16 cellular contexts compared by ENCODE assay signal in the genomic region with DNA sequence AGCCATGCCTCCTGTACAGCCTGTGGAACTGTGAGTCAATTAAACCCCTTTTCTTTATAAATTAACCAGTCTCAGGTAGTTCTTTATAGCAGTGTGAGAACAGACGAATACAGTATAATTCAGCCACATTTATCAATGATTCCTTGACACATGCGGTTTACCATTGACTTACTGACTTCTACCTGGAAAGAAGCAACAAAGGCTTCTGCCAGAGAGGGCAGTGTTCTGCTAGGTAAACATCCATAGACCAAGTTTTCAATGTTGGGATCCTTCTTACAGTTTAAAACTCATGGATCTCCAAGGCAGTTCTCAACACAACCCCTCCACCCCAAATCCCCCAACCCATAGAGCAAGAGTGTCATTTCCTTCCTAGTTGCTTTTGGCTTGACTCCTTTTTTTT.
DNase-seq lines count a peak whose midpoint lies in the region; ATAC-seq and TF ChIP-seq lines count a peak whose summit lies in the region.
"Had no signal": no experiment of that assay in that cellular context is flagged by ENCODE, and none has a peak within 500 bp of the region (broad histone marks: within the 10 kb centered on the region; RNA-seq: fewer than 3 reads in every experiment).

No MANE protein-coding gene starts in this region.

- H3K27me3 ChIP-seq in GM06990 (replicated peaks; ENCODE audit: control insufficient read depth, insufficient read depth, low read length) (no peaks in the 10 kb centered on the region; the same call in 1 of the 2 replicates), WERI-Rb-1 (ENCODE audit: insufficient read depth, low read depth, severe bottlenecking) (no peaks in the 10 kb centered on the region), right lobe of liver (no peaks in the 10 kb centered on the region)
- H3K27me3 ChIP-seq in CD8-positive, alpha-beta memory T cell (ENCODE audit: insufficient read depth, low read length, poor library complexity, severe bottlenecking) = no peaks in the 10 kb centered on the region
- H3K27me3 ChIP-seq: ascending aorta, BLaER1, pancreas had no signal

- H3K36me3 ChIP-seq in GM06990 (ENCODE audit: control insufficient read depth, insufficient read depth, low read length) = no peaks in the 10 kb centered on the region
- H3K36me3 ChIP-seq in WERI-Rb-1 = no peaks in the 10 kb centered on the region
- no peaks in the 10 kb centered on the region for H3K36me3 ChIP-seq in right lobe of liver
- no peaks in the 10 kb centered on the region for H3K36me3 ChIP-seq in CD8-positive, alpha-beta memory T cell (ENCODE audit: insufficient read depth, low read length)
- H3K36me3 ChIP-seq: ascending aorta, BLaER1, heart left ventricle, pancreas had no signal

- CTCF ChIA-PET in CD8-positive, alpha-beta memory T cell (lab: Charles Lee) = no interaction called here

- DNase-seq in GM06990 (ENCODE audit: extremely low read depth, insufficient read length) (no peak), WERI-Rb-1 (no peak), right lobe of liver (no peak), left cardiac atrium (no peak)
- DNase-seq in CD8-positive, alpha-beta memory T cell = no peak
- DNase-seq: activated gamma-delta T cell; heart left ventricle; HFFc6; NCI-H2029 treated with DMSO at 0.1 percent for 48 hours; pancreas; stimulated activated naive CD8-positive, alpha-beta T cell treated with anti-CD3 and anti-CD28 coated beads, Interleukin-15, amount 100 ng/mL, for 72 hours had no signal

- no peak overlapping the region for H3K4me3 Mint-ChIP-seq in CD8-positive, alpha-beta memory T cell
- H3K4me3 Mint-ChIP-seq: HFFc6; stimulated activated naive CD8-positive, alpha-beta T cell treated with anti-CD3 and anti-CD28 coated beads, Interleukin-15, amount 100 ng/mL, for 72 hours had no signal

- peaks cover 6% of the 10 kb centered on the region in 2 donors for H3K27me3 Mint-ChIP-seq in CD8-positive, alpha-beta memory T cell

- TF ChIP-seq CTCF in GM06990 (IDR thresholded peaks at IDR 0.05; ENCODE audit: insufficient read depth, low read length, poor library complexity, severe bottlenecking) (peak; percentile 36), LNCAP (IDR thresholded peaks at IDR 0.05) (peak; percentile 50; the same call in 1 of the 2 replicates), WERI-Rb-1 (IDR thresholded peaks at IDR 0.05; ENCODE audit: low read depth, low read length) (0 out of 2 replicates have a peak, but pooled peaks have one; percentile 20), right lobe of liver (IDR thresholded peaks at IDR 0.05) (peak in 3 of 4 donors; percentile 8 to 26 (median 10))

- no peak overlapping the region for H3K27ac Mint-ChIP-seq in CD8-positive, alpha-beta memory T cell
- H3K27ac Mint-ChIP-seq: HFFc6 had no signal

- POLR2A ChIA-PET in CD8-positive, alpha-beta memory T cell (lab: Charles Lee) = no interaction called here

- TF ChIP-seq POLR2A in right lobe of liver (IDR thresholded peaks at IDR 0.05) = no peak

- peaks cover 0 to 5% (median 0%) of the 10 kb centered on the region in 5 donors for H3K9me3 Mint-ChIP-seq in CD8-positive, alpha-beta memory T cell

- H3K4me1 ChIP-seq in right lobe of liver = no peaks in the 10 kb centered on the region
- H3K4me1 ChIP-seq in CD8-positive, alpha-beta memory T cell (ENCODE audit: insufficient read depth, low read length) = no peaks in the 10 kb centered on the region
- H3K4me1 ChIP-seq: ascending aorta, heart left ventricle, pancreas had no signal

- H3K36me3 Mint-ChIP-seq in CD8-positive, alpha-beta memory T cell = no peaks in the 10 kb centered on the region

- ATAC-seq in right lobe of liver (no peak), HG03442 (IDR thresholded peaks at IDR 0.05; ENCODE audit: unreplicated experiment) (no peak), left cardiac atrium (no peak)
- ATAC-seq: esophagus mucosa; heart left ventricle; pancreas; stimulated activated naive CD8-positive, alpha-beta T cell treated with anti-CD3 and anti-CD28 coated beads, Interleukin-15, amount 100 ng/mL, for 72 hours had no signal

- WGBS in right lobe of liver (ENCODE audit: insufficient coverage, low coverage, low lambda C conversion rate, missing lambda C conversion rate) = 71% methylated on average over 2 of the region's 2 CpGs

- no peaks in the 10 kb centered on the region for H3K9me3 ChIP-seq in WERI-Rb-1 (ENCODE audit: severe bottlenecking)
- no peaks in the 10 kb centered on the region for H3K9me3 ChIP-seq in right lobe of liver
- no peaks in the 10 kb centered on the region for H3K9me3 ChIP-seq in CD8-positive, alpha-beta memory T cell (ENCODE audit: low read length)
- H3K9me3 ChIP-seq: ascending aorta, BLaER1, heart left ventricle, pancreas had no signal

- intact Hi-C loops in right lobe of liver (cut with DNase I) (no loop called here), left cardiac atrium (cut with DNase I) (no loop called here)

- H3K27ac ChIP-seq in WERI-Rb-1 (no peak overlapping the region), right lobe of liver (no peak overlapping the region)
- no peak overlapping the region for H3K27ac ChIP-seq in CD8-positive, alpha-beta memory T cell (ENCODE audit: low read depth, low read length)
- H3K27ac ChIP-seq: ascending aorta, BLaER1, heart left ventricle, pancreas had no signal

- no peaks in the 10 kb centered on the region for H3K4me1 Mint-ChIP-seq in CD8-positive, alpha-beta memory T cell
- H3K4me1 Mint-ChIP-seq: stimulated activated naive CD8-positive, alpha-beta T cell treated with anti-CD3 and anti-CD28 coated beads, Interleukin-15, amount 100 ng/mL, for 72 hours had no signal

- H3K4me3 ChIP-seq in GM06990 (replicated peaks; ENCODE audit: low read depth, low read length) (no peak overlapping the region), WERI-Rb-1 (ENCODE audit: low read depth, low read length) (no peak overlapping the region), right lobe of liver (no peak overlapping the region)
- no peak overlapping the region for H3K4me3 ChIP-seq in CD8-positive, alpha-beta memory T cell (ENCODE audit: low read length)
- H3K4me3 ChIP-seq: ascending aorta, BLaER1, heart left ventricle, pancreas had no signal
